In the genomic region with DNA sequence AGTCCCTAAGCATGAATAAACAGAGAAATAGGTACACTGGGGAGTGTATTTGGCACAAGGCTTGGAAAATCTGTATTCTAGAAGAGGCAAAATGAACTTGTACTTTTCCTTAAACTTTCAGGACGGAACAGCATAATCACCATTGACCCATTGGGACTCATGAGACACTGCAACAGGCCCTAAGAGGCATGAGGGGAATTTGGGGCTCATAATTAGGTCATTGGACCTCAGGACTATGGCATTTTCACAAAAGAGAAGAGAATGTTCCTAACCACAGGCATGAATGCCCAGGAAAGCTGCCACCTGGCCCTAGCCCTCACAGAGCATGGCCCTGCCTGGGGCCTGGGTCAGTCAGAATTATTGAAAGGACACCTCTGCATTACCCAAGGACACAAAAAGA, we compare ENCODE assay signal across 23 cellular contexts.
"Had no signal": no experiment of that assay in that cellular context is flagged by ENCODE, and none has a peak within 500 bp of the region (broad histone marks: within the 10 kb centered on the region; RNA-seq: fewer than 3 reads in every experiment).

No MANE protein-coding gene starts in this region.

- H3K9me3 ChIP-seq: esophagus muscularis mucosa, gastroesophageal sphincter, mucosa of descending colon, ovary, spleen, tibial artery, upper lobe of left lung, uterus had no signal

- H3K4me1 ChIP-seq: esophagus muscularis mucosa, gastroesophageal sphincter, spleen, upper lobe of left lung, uterus had no signal

- H3K36me3 ChIP-seq: esophagus muscularis mucosa, gastroesophageal sphincter, neural progenitor cell, ovary, spleen, tibial artery, upper lobe of left lung, uterus had no signal

- H3K4me3 ChIP-seq: esophagus muscularis mucosa, gastroesophageal sphincter, mucosa of descending colon, neural progenitor cell, ovary, spleen, tibial artery, upper lobe of left lung, uterus had no signal

- H3K27me3 ChIP-seq: esophagus muscularis mucosa, gastroesophageal sphincter, neural progenitor cell, ovary, spleen, tibial artery, upper lobe of left lung, uterus had no signal

- ATAC-seq: effector memory CD8-positive, alpha-beta T cell; gastroesophageal sphincter; left lobe of liver; mucosa of descending colon; natural killer cell; right cardiac atrium; stimulated activated memory B cell treated with anti-CD40 and anti-IgM and Interleukin-4, amounts not matched to agents 10 μg/mL and 1 μg/mL and 100 μg/mL, for 72 hours had no signal

- H3K9ac ChIP-seq: neural progenitor cell had no signal

- H3K4me2 ChIP-seq: neural progenitor cell had no signal

- H3K27ac ChIP-seq: epithelial cell of prostate, esophagus muscularis mucosa, gastroesophageal sphincter, neural progenitor cell, ovary, spleen, tibial artery, upper lobe of left lung, uterus had no signal

- H2AFZ ChIP-seq: neural progenitor cell had no signal

- DNase-seq: effector memory CD8-positive, alpha-beta T cell; foreskin fibroblast; glutamatergic neuron; islet precursor cell; mammary epithelial cell; mucosa of descending colon; natural killer cell; nucleus accumbens; ovary; right cardiac atrium; spleen; stimulated activated CD4-positive, alpha-beta T cell treated with anti-CD3 and anti-CD28 coated beads, Interleukin-15, amount 100 ng/mL, for 24 hours; stimulated activated CD4-positive, alpha-beta T cell treated with anti-CD3 and anti-CD28 coated beads, Interleukin-1b, Interleukin-23, amount 100 ng/mL, for 48 hours; stimulated activated CD4-positive, alpha-beta T cell treated with anti-CD3 and anti-CD28 coated beads, Interleukin-4, amount 100 ng/mL, for 24 hours; tibial artery; upper lobe of left lung; uterus had no signal
